In the genomic region with DNA sequence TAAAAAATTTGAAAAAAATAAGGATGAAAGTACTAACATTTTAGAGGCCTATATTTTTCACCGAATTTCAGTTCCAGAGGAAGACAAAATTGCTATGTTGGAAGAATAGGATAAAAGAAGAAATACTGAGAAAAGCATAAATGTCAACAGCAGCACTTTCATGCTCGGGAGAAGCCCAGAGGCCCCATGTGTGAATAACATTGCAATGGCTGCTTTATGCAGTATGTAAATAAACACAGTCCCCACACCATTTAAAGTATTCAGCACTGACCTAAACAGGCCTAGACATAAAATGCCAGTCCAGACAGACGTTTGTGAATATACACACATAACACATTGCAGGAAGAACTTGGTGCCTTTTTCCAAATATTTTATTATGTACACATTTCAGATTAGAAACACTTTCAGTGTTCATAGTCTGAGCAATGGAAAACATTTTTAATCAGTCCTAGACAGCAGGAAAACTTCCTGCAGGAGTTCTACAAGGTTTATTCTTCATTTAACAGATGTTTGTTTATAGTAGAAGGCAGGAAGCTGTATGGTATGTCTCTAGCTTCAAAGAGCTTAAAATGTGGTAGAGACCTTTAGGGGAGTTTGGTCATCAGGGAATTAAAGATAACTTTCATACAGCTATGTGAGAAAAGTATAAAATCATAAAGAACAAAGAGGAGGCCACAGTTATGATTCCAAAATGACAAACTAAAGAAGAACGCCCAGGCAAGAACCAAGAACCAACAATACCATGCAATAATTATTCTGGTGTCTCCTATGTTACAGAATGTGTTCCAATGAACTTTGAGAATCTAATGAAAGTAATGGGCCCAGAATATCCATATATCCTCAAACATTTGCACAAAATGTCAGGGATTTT, we compare ENCODE assay signal across 10 cellular contexts. TPM values are rescaled to one million over a fixed set of nuclear protein-coding genes. Genes with fewer than 3 reads are reported as not detected.
A peak's percentile ranks its signal among the peaks of the same experiment; 100 is the strongest.
DNase-seq lines count a peak whose midpoint lies in the region; ATAC-seq and TF ChIP-seq lines count a peak whose summit lies in the region.
"Had no signal": no experiment of that assay in that cellular context is flagged by ENCODE, and none has a peak within 500 bp of the region (broad histone marks: within the 10 kb centered on the region; RNA-seq: fewer than 3 reads in every experiment).

No MANE protein-coding gene starts in this region.

- peaks cover 70% of the 10 kb centered on the region for H3K4me1 ChIP-seq in GM23248 (ENCODE audit: insufficient read depth)
- H3K4me1 ChIP-seq in SK-N-SH (ENCODE audit: control insufficient read depth in 1 of 2, insufficient read depth in 2 of 2, low read depth in 1 of 2, low read length in 1 of 2), result peaks cover 3 to 29% of the 10 kb centered on the region in 2 experiments

- H3K79me2 ChIP-seq in GM23248 (ENCODE audit: insufficient read depth) (no peaks in the 10 kb centered on the region), SK-N-SH (ENCODE audit: insufficient read depth) (no peaks in the 10 kb centered on the region)

- WGBS in GM23248 (ENCODE audit: low coverage in 1 of 2, low lambda C conversion rate in 2 of 2, missing lambda C conversion rate in 2 of 2), 2 experiments, result 26 to 28% methylated on average over 4 of the region's 4 CpGs
- WGBS in SK-N-SH (ENCODE audit: low lambda C conversion rate), result 55% methylated on average over 4 of the region's 4 CpGs

- H3K4me3 ChIP-seq in GM23248 (no peak overlapping the region), SK-N-SH (ENCODE audit: low read depth in 2 of 2, low read length in 1 of 2) (no peak overlapping the region), skeletal muscle cell (ENCODE audit: low read depth, low read length) (no peak overlapping the region)
- H3K4me3 ChIP-seq: testis had no signal

- TF ChIP-seq CTCF in SK-N-SH (IDR thresholded peaks at IDR 0.05), result no peak
- no peak for TF ChIP-seq CTCF in type B pancreatic cell (conservative IDR thresholded peaks at IDR 0.05)

- no peak; a peak in 1 of 4 replicates for TF ChIP-seq EP300 in SK-N-SH (IDR thresholded peaks at IDR 0.05; ENCODE audit: borderline replicate concordance in 1 of 2, low read depth in 1 of 2, low read length in 1 of 2)

- ATAC-seq in GM21717 (IDR thresholded peaks at IDR 0.05; ENCODE audit: unreplicated experiment) (no peak), GM21360 (IDR thresholded peaks at IDR 0.05; ENCODE audit: unreplicated experiment) (no peak)

- CTCF ChIA-PET in SK-N-SH (lab: Yijun Ruan, JAX), result no interaction called here

- no peak for TF ChIP-seq RAD21 in SK-N-SH (IDR thresholded peaks at IDR 0.05; ENCODE audit: low read length)

- H3K36me3 ChIP-seq in GM23248 (ENCODE audit: low read depth) (no peaks in the 10 kb centered on the region), SK-N-SH (replicated peaks in 1 of 2; ENCODE audit: control insufficient read depth in 1 of 2, insufficient read depth in 2 of 2, low read length in 1 of 2) (no peaks in the 10 kb centered on the region)

- H3K9me3 Mint-ChIP-seq in type B pancreatic cell, result no peaks in the 10 kb centered on the region

- DNase-seq in GM23248, result peak; percentile 62
- no peak for DNase-seq in SK-N-SH
- DNase-seq in fibroblast of gingiva (ENCODE audit: low read depth), result peak; percentile 57
- peak; percentile 31 for DNase-seq in skeletal muscle cell (ENCODE audit: low read depth)
- DNase-seq in type B pancreatic cell (ENCODE audit: extremely low spot score, unreplicated experiment), result no peak
- DNase-seq in activated CD4-positive, CD25-positive, alpha-beta regulatory T cell (lab: John Stamatoyannopoulos, UW), result no peak
- DNase-seq: NCI-H2171, testis had no signal

- H3K27ac ChIP-seq in GM23248 (peak overlapping the region; percentile 78), SK-N-SH (ENCODE audit: low read depth in 2 of 2, low read length in 1 of 2) (peak overlapping the region; percentile 77 to 88; a peak in 3 of 4 replicates)

- no peaks in the 10 kb centered on the region for H3K36me3 Mint-ChIP-seq in type B pancreatic cell

- H3K4me3 Mint-ChIP-seq in type B pancreatic cell, result no peak overlapping the region

- H3F3A ChIP-seq in GM23248 (ENCODE audit: insufficient read depth) (peaks cover 64% of the 10 kb centered on the region), SK-N-SH (replicated peaks; ENCODE audit: insufficient read depth) (peaks cover 33% of the 10 kb centered on the region)

- H3K4me2 ChIP-seq in GM23248 (ENCODE audit: unreplicated experiment) (peak overlapping the region; percentile 74), SK-N-SH (peak overlapping the region; percentile 49)

- in situ Hi-C loops in GM23248 (cut with MboI), result no loop called here

- no peak overlapping the region for H3K27ac Mint-ChIP-seq in type B pancreatic cell

- H3K27me3 ChIP-seq in GM23248 (replicated peaks; ENCODE audit: insufficient read depth) (no peaks in the 10 kb centered on the region), SK-N-SH (ENCODE audit: insufficient read depth) (no peaks in the 10 kb centered on the region)
- H3K27me3 ChIP-seq: testis had no signal

- no peaks in the 10 kb centered on the region for H3K27me3 Mint-ChIP-seq in type B pancreatic cell

- H3K9ac ChIP-seq in GM23248 (peak overlapping the region; percentile 51), SK-N-SH (peak overlapping the region; percentile 15)

- H2AFZ ChIP-seq in GM23248 (no peak overlapping the region), SK-N-SH (ENCODE audit: low read depth) (no peak overlapping the region)

- H4K20me1 ChIP-seq in GM23248 (ENCODE audit: insufficient read depth), result no peaks in the 10 kb centered on the region
- H4K20me1 ChIP-seq in SK-N-SH (ENCODE audit: insufficient read depth), result no peaks in the 10 kb centered on the region

- no peaks in the 10 kb centered on the region for H3K9me2 ChIP-seq in GM23248 (ENCODE audit: insufficient read depth)
- H3K9me2 ChIP-seq in SK-N-SH, result no peaks in the 10 kb centered on the region

- peaks cover 19% of the 10 kb centered on the region for H3K4me1 Mint-ChIP-seq in type B pancreatic cell (ENCODE audit: unreplicated experiment)

- POLR2A ChIA-PET in SK-N-SH (lab: Yijun Ruan, JAX), result no interaction called here

- H3K9me3 ChIP-seq in GM23248 (ENCODE audit: low read depth) (no peaks in the 10 kb centered on the region), SK-N-SH (no peaks in the 10 kb centered on the region)
- H3K9me3 ChIP-seq: testis had no signal

TF ChIP-seq in SK-N-SH, 30 proteins besides CTCF, POLR2A, EP300 and RAD21:
- no peak for TF ChIP-seq FOSL2 (IDR thresholded peaks at IDR 0.05; ENCODE audit: borderline replicate concordance, low read depth)
- TF ChIP-seq, protein P1, sequence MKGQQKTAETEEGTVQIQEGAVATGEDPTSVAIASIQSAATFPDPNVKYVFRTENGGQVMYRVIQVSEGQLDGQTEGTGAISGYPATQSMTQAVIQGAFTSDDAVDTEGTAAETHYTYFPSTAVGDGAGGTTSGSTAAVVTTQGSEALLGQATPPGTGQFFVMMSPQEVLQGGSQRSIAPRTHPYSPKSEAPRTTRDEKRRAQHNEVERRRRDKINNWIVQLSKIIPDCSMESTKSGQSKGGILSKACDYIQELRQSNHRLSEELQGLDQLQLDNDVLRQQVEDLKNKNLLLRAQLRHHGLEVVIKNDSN (IDR thresholded peaks at IDR 0.05; ENCODE audit: borderline replicate concordance, low read depth), result no peak
- TF ChIP-seq EZH2phosphoT487 (IDR thresholded peaks at IDR 0.05; ENCODE audit: borderline replicate concordance, low read depth), result no peak
- TF ChIP-seq, protein P2, sequence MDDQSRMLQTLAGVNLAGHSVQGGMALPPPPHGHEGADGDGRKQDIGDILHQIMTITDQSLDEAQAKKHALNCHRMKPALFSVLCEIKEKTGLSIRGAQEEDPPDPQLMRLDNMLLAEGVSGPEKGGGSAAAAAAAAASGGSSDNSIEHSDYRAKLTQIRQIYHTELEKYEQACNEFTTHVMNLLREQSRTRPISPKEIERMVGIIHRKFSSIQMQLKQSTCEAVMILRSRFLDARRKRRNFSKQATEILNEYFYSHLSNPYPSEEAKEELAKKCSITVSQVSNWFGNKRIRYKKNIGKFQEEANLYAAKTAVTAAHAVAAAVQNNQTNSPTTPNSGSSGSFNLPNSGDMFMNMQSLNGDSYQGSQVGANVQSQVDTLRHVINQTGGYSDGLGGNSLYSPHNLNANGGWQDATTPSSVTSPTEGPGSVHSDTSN (IDR thresholded peaks at IDR 0.05), result no peak
- TF ChIP-seq, protein P3, sequence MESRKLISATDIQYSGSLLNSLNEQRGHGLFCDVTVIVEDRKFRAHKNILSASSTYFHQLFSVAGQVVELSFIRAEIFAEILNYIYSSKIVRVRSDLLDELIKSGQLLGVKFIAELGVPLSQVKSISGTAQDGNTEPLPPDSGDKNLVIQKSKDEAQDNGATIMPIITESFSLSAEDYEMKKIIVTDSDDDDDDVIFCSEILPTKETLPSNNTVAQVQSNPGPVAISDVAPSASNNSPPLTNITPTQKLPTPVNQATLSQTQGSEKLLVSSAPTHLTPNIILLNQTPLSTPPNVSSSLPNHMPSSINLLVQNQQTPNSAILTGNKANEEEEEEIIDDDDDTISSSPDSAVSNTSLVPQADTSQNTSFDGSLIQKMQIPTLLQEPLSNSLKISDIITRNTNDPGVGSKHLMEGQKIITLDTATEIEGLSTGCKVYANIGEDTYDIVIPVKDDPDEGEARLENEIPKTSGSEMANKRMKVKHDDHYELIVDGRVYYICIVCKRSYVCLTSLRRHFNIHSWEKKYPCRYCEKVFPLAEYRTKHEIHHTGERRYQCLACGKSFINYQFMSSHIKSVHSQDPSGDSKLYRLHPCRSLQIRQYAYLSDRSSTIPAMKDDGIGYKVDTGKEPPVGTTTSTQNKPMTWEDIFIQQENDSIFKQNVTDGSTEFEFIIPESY (IDR thresholded peaks at IDR 0.05; ENCODE audit: borderline replicate concordance, low read depth), result no peak
- no peak for TF ChIP-seq RXRA (IDR thresholded peaks at IDR 0.05; ENCODE audit: borderline replicate concordance, low read depth)
TF ChIP-seq in SK-N-SH: peak in this region for 0.

RNA-seq across cellular contexts. Expression of a gene that starts 30.5 kb away (rescaled TPM):
- 1,383 and 1,539 TPM in 2 replicates for total RNA-seq in GM23248 (2014; rRNA removed; shearing (Covaris generic))
- polyA plus RNA-seq in GM23248 (2016; fragmentation: Nextera tagmentation; extraction: Ambion mirVana), result 649 and 683 TPM in 2 replicates
- polyA plus RNA-seq in SK-N-SH (2012; rRNA removed), result 135 and 191 TPM in 2 replicates
- 133 and 142 TPM in 2 replicates for polyA plus RNA-seq in SK-N-SH (2012; cell fraction: cytosol; rRNA removed)
- 395 and 464 TPM in 2 replicates for polyA plus RNA-seq in SK-N-SH (2012; cell fraction: nucleus; rRNA removed)
- total RNA-seq in type B pancreatic cell (ENCODE audit: low replicate concordance), result 204 and 217 TPM in 2 replicates

Comparison
In these comparisons a context has a peak if more than half of its experiments do, and no peak if none do; other contexts are left out.
1. DNase-seq: peak in GM23248 (single experiment), fibroblast of gingiva (single experiment) and skeletal muscle cell (single experiment); none in SK-N-SH (single experiment), type B pancreatic cell (single experiment) and activated CD4-positive, CD25-positive, alpha-beta regulatory T cell (0 of 4).